In the genomic region with DNA sequence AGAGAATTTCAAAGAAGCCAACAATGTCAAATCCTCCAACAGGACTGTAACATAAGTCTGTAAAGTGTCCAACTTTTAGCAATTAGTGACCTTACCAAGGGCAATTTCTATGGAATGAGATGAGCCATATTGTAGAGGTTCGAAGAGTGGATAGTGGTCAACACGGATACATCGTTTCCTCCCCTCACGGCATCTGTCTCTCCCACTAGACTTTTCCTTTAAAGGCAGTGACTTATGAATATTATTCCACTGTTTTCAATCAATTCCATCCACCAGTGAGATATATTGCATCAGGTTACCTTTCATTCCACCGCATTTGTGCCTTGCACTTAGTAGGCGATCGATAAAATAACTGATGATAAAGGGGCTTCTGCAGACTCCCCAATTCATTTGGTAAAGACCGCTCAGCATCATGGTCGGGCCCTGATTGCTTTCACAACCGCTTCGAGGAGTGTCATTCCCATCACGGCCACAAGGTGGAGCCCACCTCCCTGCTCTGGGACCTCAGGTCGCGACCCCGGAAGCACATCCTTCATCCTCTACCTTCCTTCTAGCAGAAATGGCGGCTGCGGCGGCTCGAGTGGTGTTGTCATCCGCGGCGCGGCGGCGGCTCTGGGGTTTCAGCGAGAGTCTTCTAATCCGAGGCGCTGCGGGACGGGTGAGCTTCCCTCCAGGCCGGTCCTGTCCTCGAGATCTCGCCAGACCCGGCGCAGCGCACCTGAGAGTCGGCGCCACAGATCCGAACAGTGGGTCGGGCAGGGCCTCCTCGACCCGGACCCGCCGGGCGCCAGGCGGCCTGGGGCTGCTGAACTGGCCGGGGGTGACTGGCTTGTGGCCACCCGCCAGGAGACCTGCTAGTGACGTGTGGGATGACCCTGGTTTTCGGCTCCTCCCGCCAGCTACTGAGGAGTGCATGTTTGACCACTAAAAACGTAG, we compare ENCODE assay signal across 1 cellular context.
A peak's percentile ranks its signal among the peaks of the same experiment; 100 is the strongest.
TF ChIP-seq lines count a peak whose summit lies in the region.

PMPCB (plus strand) TSS at position 535 of the 936 bp plus-strand sequence; CDS start at position 560, 25 bp downstream.

TF ChIP-seq in HepG2, 621 proteins besides CTCF, POLR2A, EP300 and RAD21 (continued from another document and continues in another):
- TF ChIP-seq, protein P1, sequence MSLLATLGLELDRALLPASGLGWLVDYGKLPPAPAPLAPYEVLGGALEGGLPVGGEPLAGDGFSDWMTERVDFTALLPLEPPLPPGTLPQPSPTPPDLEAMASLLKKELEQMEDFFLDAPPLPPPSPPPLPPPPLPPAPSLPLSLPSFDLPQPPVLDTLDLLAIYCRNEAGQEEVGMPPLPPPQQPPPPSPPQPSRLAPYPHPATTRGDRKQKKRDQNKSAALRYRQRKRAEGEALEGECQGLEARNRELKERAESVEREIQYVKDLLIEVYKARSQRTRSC (CRISPR knock-in tag; IDR thresholded peaks at IDR 0.05; ENCODE audit: low read depth), result no peak
- TF ChIP-seq HIC2 (CRISPR knock-in tag; IDR thresholded peaks at IDR 0.05; ENCODE audit: low read depth), result no peak
- TF ChIP-seq, protein P2, sequence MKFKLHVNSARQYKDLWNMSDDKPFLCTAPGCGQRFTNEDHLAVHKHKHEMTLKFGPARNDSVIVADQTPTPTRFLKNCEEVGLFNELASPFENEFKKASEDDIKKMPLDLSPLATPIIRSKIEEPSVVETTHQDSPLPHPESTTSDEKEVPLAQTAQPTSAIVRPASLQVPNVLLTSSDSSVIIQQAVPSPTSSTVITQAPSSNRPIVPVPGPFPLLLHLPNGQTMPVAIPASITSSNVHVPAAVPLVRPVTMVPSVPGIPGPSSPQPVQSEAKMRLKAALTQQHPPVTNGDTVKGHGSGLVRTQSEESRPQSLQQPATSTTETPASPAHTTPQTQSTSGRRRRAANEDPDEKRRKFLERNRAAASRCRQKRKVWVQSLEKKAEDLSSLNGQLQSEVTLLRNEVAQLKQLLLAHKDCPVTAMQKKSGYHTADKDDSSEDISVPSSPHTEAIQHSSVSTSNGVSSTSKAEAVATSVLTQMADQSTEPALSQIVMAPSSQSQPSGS (CRISPR knock-in tag; IDR thresholded peaks at IDR 0.05), result peak; percentile 70; the same call in 1 of the 2 replicates
- no peak for TF ChIP-seq ZNF251 (CRISPR knock-in tag; IDR thresholded peaks at IDR 0.05)
- TF ChIP-seq CCAR2 (optimal IDR thresholded peaks at IDR 0.05; ENCODE audit: low read depth, low read length), result no peak
- TF ChIP-seq ZSCAN31 (CRISPR knock-in tag; IDR thresholded peaks at IDR 0.05; ENCODE audit: low read depth), result 0 out of 2 replicates have a peak, but pooled peaks have one; percentile 71
- TF ChIP-seq RAD51 (IDR thresholded peaks at IDR 0.05; ENCODE audit: borderline replicate concordance), result no peak
- no peak for TF ChIP-seq TBL1XR1 (IDR thresholded peaks at IDR 0.05; ENCODE audit: borderline replicate concordance, low read length, partially characterized antibody)
- TF ChIP-seq AGO2 (optimal IDR thresholded peaks at IDR 0.05; ENCODE audit: low read depth, low read length), result peak; percentile 81
- TF ChIP-seq SNRNP70 (IDR thresholded peaks at IDR 0.05; ENCODE audit: low read depth, low read length), result no peak
- TF ChIP-seq ZSCAN21 (CRISPR knock-in tag; IDR thresholded peaks at IDR 0.05; ENCODE audit: borderline replicate concordance), result no peak
- no peak for TF ChIP-seq TIGD3 (CRISPR knock-in tag; IDR thresholded peaks at IDR 0.05; ENCODE audit: borderline replicate concordance)
- peak; percentile 91 for TF ChIP-seq ARNT2 (CRISPR knock-in tag; IDR thresholded peaks at IDR 0.05; ENCODE audit: low read depth)
- TF ChIP-seq, protein P3, sequence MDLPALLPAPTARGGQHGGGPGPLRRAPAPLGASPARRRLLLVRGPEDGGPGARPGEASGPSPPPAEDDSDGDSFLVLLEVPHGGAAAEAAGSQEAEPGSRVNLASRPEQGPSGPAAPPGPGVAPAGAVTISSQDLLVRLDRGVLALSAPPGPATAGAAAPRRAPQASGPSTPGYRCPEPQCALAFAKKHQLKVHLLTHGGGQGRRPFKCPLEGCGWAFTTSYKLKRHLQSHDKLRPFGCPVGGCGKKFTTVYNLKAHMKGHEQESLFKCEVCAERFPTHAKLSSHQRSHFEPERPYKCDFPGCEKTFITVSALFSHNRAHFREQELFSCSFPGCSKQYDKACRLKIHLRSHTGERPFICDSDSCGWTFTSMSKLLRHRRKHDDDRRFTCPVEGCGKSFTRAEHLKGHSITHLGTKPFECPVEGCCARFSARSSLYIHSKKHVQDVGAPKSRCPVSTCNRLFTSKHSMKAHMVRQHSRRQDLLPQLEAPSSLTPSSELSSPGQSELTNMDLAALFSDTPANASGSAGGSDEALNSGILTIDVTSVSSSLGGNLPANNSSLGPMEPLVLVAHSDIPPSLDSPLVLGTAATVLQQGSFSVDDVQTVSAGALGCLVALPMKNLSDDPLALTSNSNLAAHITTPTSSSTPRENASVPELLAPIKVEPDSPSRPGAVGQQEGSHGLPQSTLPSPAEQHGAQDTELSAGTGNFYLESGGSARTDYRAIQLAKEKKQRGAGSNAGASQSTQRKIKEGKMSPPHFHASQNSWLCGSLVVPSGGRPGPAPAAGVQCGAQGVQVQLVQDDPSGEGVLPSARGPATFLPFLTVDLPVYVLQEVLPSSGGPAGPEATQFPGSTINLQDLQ (CRISPR knock-in tag; IDR thresholded peaks at IDR 0.05), result peak; percentile 57
- TF ChIP-seq HNRNPUL1 (IDR thresholded peaks at IDR 0.05; ENCODE audit: low read depth, low read length), result no peak
- peak; percentile 78; the same call in 1 of the 2 replicates for TF ChIP-seq MYC (CRISPR knock-in tag; IDR thresholded peaks at IDR 0.05; ENCODE audit: borderline replicate concordance)
- TF ChIP-seq, protein P4, sequence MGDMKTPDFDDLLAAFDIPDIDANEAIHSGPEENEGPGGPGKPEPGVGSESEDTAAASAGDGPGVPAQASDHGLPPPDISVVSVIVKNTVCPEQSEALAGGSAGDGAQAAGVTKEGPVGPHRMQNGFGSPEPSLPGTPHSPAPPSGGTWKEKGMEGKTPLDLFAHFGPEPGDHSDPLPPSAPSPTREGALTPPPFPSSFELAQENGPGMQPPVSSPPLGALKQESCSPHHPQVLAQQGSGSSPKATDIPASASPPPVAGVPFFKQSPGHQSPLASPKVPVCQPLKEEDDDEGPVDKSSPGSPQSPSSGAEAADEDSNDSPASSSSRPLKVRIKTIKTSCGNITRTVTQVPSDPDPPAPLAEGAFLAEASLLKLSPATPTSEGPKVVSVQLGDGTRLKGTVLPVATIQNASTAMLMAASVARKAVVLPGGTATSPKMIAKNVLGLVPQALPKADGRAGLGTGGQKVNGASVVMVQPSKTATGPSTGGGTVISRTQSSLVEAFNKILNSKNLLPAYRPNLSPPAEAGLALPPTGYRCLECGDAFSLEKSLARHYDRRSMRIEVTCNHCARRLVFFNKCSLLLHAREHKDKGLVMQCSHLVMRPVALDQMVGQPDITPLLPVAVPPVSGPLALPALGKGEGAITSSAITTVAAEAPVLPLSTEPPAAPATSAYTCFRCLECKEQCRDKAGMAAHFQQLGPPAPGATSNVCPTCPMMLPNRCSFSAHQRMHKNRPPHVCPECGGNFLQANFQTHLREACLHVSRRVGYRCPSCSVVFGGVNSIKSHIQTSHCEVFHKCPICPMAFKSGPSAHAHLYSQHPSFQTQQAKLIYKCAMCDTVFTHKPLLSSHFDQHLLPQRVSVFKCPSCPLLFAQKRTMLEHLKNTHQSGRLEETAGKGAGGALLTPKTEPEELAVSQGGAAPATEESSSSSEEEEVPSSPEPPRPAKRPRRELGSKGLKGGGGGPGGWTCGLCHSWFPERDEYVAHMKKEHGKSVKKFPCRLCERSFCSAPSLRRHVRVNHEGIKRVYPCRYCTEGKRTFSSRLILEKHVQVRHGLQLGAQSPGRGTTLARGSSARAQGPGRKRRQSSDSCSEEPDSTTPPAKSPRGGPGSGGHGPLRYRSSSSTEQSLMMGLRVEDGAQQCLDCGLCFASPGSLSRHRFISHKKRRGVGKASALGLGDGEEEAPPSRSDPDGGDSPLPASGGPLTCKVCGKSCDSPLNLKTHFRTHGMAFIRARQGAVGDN (CRISPR knock-in tag; IDR thresholded peaks at IDR 0.05), result peak; percentile 97
- TF ChIP-seq POLR2AphosphoS5 (IDR thresholded peaks at IDR 0.05; ENCODE audit: low read depth, low read length), result peak; percentile 82
- TF ChIP-seq ZNF180 (CRISPR knock-in tag; IDR thresholded peaks at IDR 0.05; ENCODE audit: borderline replicate concordance, low read depth), result no peak
- no peak; the same call in 1 of the 2 replicates for TF ChIP-seq ZFP36L1 (CRISPR knock-in tag; IDR thresholded peaks at IDR 0.05)
- TF ChIP-seq, protein P5, sequence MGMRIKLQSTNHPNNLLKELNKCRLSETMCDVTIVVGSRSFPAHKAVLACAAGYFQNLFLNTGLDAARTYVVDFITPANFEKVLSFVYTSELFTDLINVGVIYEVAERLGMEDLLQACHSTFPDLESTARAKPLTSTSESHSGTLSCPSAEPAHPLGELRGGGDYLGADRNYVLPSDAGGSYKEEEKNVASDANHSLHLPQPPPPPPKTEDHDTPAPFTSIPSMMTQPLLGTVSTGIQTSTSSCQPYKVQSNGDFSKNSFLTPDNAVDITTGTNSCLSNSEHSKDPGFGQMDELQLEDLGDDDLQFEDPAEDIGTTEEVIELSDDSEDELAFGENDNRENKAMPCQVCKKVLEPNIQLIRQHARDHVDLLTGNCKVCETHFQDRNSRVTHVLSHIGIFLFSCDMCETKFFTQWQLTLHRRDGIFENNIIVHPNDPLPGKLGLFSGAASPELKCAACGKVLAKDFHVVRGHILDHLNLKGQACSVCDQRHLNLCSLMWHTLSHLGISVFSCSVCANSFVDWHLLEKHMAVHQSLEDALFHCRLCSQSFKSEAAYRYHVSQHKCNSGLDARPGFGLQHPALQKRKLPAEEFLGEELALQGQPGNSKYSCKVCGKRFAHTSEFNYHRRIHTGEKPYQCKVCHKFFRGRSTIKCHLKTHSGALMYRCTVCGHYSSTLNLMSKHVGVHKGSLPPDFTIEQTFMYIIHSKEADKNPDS (CRISPR knock-in tag; IDR thresholded peaks at IDR 0.05), result no peak
- TF ChIP-seq ELF1 (CRISPR knock-in tag; IDR thresholded peaks at IDR 0.05), result peak; percentile 95
- peak; percentile 90 for TF ChIP-seq BRD4 (CRISPR knock-in tag; IDR thresholded peaks at IDR 0.05)
- TF ChIP-seq CHD2 (IDR thresholded peaks at IDR 0.05; ENCODE audit: low read depth, low read length), result 0 out of 2 replicates have a peak, but pooled peaks have one; percentile 43
- TF ChIP-seq SOX6 (IDR thresholded peaks at IDR 0.05), result no peak
- peak; percentile 65 for TF ChIP-seq SOX6 (CRISPR knock-in tag; IDR thresholded peaks at IDR 0.05)
- no peak for TF ChIP-seq ZNF12 (CRISPR knock-in tag; IDR thresholded peaks at IDR 0.05)
- TF ChIP-seq SIN3A (IDR thresholded peaks at IDR 0.05; ENCODE audit: borderline replicate concordance, low read depth, low read length), result no peak
- TF ChIP-seq, protein P6, sequence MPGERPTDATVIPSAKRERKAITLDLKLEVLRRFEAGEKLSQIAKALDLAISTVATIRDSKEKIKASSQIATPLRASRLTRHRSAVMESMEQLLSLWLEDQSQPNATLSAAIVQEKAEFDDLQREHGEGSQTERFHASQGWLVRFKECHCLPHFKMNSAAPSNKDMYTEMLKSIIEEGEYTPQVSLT (CRISPR knock-in tag; IDR thresholded peaks at IDR 0.05; ENCODE audit: borderline replicate concordance, low read depth), result no peak
- peak; percentile 89 for TF ChIP-seq ZNF607 (CRISPR knock-in tag; IDR thresholded peaks at IDR 0.05; ENCODE audit: borderline replicate concordance)
- TF ChIP-seq, protein P7, sequence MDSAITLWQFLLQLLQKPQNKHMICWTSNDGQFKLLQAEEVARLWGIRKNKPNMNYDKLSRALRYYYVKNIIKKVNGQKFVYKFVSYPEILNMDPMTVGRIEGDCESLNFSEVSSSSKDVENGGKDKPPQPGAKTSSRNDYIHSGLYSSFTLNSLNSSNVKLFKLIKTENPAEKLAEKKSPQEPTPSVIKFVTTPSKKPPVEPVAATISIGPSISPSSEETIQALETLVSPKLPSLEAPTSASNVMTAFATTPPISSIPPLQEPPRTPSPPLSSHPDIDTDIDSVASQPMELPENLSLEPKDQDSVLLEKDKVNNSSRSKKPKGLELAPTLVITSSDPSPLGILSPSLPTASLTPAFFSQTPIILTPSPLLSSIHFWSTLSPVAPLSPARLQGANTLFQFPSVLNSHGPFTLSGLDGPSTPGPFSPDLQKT (CRISPR knock-in tag; IDR thresholded peaks at IDR 0.05; ENCODE audit: borderline replicate concordance), result no peak
- no peak for TF ChIP-seq JUNB (CRISPR knock-in tag; IDR thresholded peaks at IDR 0.05; ENCODE audit: borderline replicate concordance)
- TF ChIP-seq ZNF101 (CRISPR knock-in tag; IDR thresholded peaks at IDR 0.05; ENCODE audit: borderline replicate concordance, low read depth), result no peak
- TF ChIP-seq NFE2 (CRISPR knock-in tag; IDR thresholded peaks at IDR 0.05), result no peak
- TF ChIP-seq, protein P8, sequence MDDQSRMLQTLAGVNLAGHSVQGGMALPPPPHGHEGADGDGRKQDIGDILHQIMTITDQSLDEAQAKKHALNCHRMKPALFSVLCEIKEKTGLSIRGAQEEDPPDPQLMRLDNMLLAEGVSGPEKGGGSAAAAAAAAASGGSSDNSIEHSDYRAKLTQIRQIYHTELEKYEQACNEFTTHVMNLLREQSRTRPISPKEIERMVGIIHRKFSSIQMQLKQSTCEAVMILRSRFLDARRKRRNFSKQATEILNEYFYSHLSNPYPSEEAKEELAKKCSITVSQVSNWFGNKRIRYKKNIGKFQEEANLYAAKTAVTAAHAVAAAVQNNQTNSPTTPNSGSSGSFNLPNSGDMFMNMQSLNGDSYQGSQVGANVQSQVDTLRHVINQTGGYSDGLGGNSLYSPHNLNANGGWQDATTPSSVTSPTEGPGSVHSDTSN (CRISPR knock-in tag; IDR thresholded peaks at IDR 0.05; ENCODE audit: borderline replicate concordance), result peak; percentile 39; the same call in 1 of the 2 replicates
